In genomic region chr17:49880291-49881053, GRCh38 we compare ENCODE assay signal across 1 cellular context.
A peak's percentile ranks its signal among the peaks of the same experiment; 100 is the strongest.
TF ChIP-seq lines count a peak whose summit lies in the region.

No MANE protein-coding gene starts in this region.

TF ChIP-seq in HepG2, 621 proteins besides CTCF, POLR2A, EP300 and RAD21 (continued from another document and continues in another):
- TF ChIP-seq ZKSCAN1 (IDR thresholded peaks at IDR 0.05; ENCODE audit: low read length) = no peak
- TF ChIP-seq IRF2 (CRISPR knock-in tag; IDR thresholded peaks at IDR 0.05) = peak; percentile 53; the same call in 1 of the 2 replicates
- TF ChIP-seq ZNF710 (CRISPR knock-in tag; IDR thresholded peaks at IDR 0.05; ENCODE audit: borderline replicate concordance) = no peak
- no peak for TF ChIP-seq SMARCE1 (IDR thresholded peaks at IDR 0.05; ENCODE audit: borderline replicate concordance)
- TF ChIP-seq HNRNPH1 (optimal IDR thresholded peaks at IDR 0.05; ENCODE audit: low read depth, low read length) = no peak
- TF ChIP-seq GMEB2 (CRISPR knock-in tag; IDR thresholded peaks at IDR 0.05; ENCODE audit: low read depth) = no peak
- TF ChIP-seq CREBL2 (CRISPR knock-in tag; IDR thresholded peaks at IDR 0.05; ENCODE audit: borderline replicate concordance) = no peak
- no peak; the same call in 1 of the 2 replicates for TF ChIP-seq RFXAP (CRISPR knock-in tag; IDR thresholded peaks at IDR 0.05; ENCODE audit: borderline replicate concordance)
- no peak for TF ChIP-seq JUN (CRISPR knock-in tag; IDR thresholded peaks at IDR 0.05)
- TF ChIP-seq CERS6 (CRISPR knock-in tag; IDR thresholded peaks at IDR 0.05) = no peak
- no peak for TF ChIP-seq ZNF333 (CRISPR knock-in tag; IDR thresholded peaks at IDR 0.05; ENCODE audit: borderline replicate concordance)
- peak; percentile 76 for TF ChIP-seq ARNT2 (CRISPR knock-in tag; IDR thresholded peaks at IDR 0.05; ENCODE audit: low read depth)
- TF ChIP-seq EED (CRISPR knock-in tag; IDR thresholded peaks at IDR 0.05) = peak; percentile 88; the same call in 1 of the 2 replicates
- no peak for TF ChIP-seq TFE3 (CRISPR knock-in tag; IDR thresholded peaks at IDR 0.05)
- 0 out of 2 replicates have a peak, but pooled peaks have one; percentile 32 for TF ChIP-seq ZNF567 (CRISPR knock-in tag; IDR thresholded peaks at IDR 0.05; ENCODE audit: borderline replicate concordance)
- TF ChIP-seq TCF7 (IDR thresholded peaks at IDR 0.05; ENCODE audit: low read depth) = no peak
- TF ChIP-seq FOXJ3 (CRISPR knock-in tag; IDR thresholded peaks at IDR 0.05; ENCODE audit: borderline replicate concordance) = no peak
- TF ChIP-seq SPEN (CRISPR knock-in tag; IDR thresholded peaks at IDR 0.05; ENCODE audit: low read depth) = no peak
- 0 out of 2 replicates have a peak, but pooled peaks have one; percentile 62 for TF ChIP-seq ZBTB25 (CRISPR knock-in tag; IDR thresholded peaks at IDR 0.05)
- TF ChIP-seq THAP8 (CRISPR knock-in tag; IDR thresholded peaks at IDR 0.05; ENCODE audit: borderline replicate concordance) = 0 out of 2 replicates have a peak, but pooled peaks have one; percentile 2
- peak; percentile 41; the same call in 1 of the 2 replicates for TF ChIP-seq ZNF556 (CRISPR knock-in tag; IDR thresholded peaks at IDR 0.05; ENCODE audit: borderline replicate concordance)
- no peak for TF ChIP-seq IKZF1 (IDR thresholded peaks at IDR 0.05)
- TF ChIP-seq ZBED4 (CRISPR knock-in tag; IDR thresholded peaks at IDR 0.05; ENCODE audit: borderline replicate concordance) = peak; percentile 68; the same call in 1 of the 2 replicates
- TF ChIP-seq FUBP1 (CRISPR knock-in tag; IDR thresholded peaks at IDR 0.05; ENCODE audit: borderline replicate concordance) = no peak
- no peak for TF ChIP-seq DNMT1 (CRISPR knock-in tag; IDR thresholded peaks at IDR 0.05)
- peak; percentile 78; the same call in 1 of the 2 replicates for TF ChIP-seq ZNF572 (CRISPR knock-in tag; IDR thresholded peaks at IDR 0.05)
- no peak for TF ChIP-seq SRF (IDR thresholded peaks at IDR 0.05; ENCODE audit: low read depth, low read length)
- 0 out of 2 replicates have a peak, but pooled peaks have one; percentile 34 for TF ChIP-seq PAWR (CRISPR knock-in tag; IDR thresholded peaks at IDR 0.05; ENCODE audit: borderline replicate concordance)
- no peak for TF ChIP-seq KMT2B (CRISPR knock-in tag; IDR thresholded peaks at IDR 0.05)
- no peak for TF ChIP-seq ZNF570 (CRISPR knock-in tag; IDR thresholded peaks at IDR 0.05; ENCODE audit: borderline replicate concordance)
- TF ChIP-seq ZNF276 (CRISPR knock-in tag; IDR thresholded peaks at IDR 0.05; ENCODE audit: low read depth) = peak; percentile 58; the same call in 1 of the 2 replicates
- peak; percentile 52; the same call in 1 of the 2 replicates for TF ChIP-seq ZNF747 (CRISPR knock-in tag; IDR thresholded peaks at IDR 0.05; ENCODE audit: borderline replicate concordance)
- peak; percentile 41; the same call in 1 of the 2 replicates for TF ChIP-seq PHF20 (CRISPR knock-in tag; IDR thresholded peaks at IDR 0.05)
- TF ChIP-seq TFDP1 (CRISPR knock-in tag; IDR thresholded peaks at IDR 0.05; ENCODE audit: borderline replicate concordance) = 0 out of 2 replicates have a peak, but pooled peaks have one; percentile 38
- no peak for TF ChIP-seq GATA4 (IDR thresholded peaks at IDR 0.05; ENCODE audit: borderline replicate concordance, low read depth)
- no peak for TF ChIP-seq GRHL1 (CRISPR knock-in tag; conservative IDR thresholded peaks at IDR 0.05)
- TF ChIP-seq EZH2 (conservative IDR thresholded peaks at IDR 0.05; ENCODE audit: low read depth, low read length) = no peak; the same call in 1 of the 2 replicates
